1 cellular context compared by ENCODE assay signal in the genomic region with DNA sequence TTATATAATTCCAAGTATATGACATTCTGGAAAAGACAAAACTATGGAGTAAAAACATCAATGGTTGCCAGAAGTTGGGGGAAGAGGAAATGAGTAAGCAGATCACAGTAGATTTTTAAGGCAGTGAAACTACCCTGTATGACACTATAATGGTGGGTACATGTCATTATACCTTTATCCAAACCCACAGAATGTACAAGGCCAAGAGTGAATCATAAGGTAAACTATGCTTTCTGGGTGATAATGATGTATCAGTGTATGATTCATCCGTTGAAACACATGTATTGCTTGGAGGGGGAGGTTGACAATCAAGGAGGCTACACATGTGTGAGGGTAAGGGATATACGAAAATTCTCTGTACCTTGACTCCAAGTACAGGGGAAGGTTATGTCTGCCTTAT.
TF ChIP-seq lines count a peak whose summit lies in the region.

No MANE protein-coding gene starts in this region.

TF ChIP-seq in K562, 482 proteins besides CTCF, POLR2A, EP300 and RAD21:
- TF ChIP-seq FOSL1 (tag; conservative IDR thresholded peaks at IDR 0.05) (peak; percentile 78), RBM15 (IDR thresholded peaks at IDR 0.05; ENCODE audit: insufficient read depth, low read length) (no peak)
